In genomic region chrX:154600962-154601374, GRCh38 we compare ENCODE assay signal across 23 cellular contexts. TPM values are rescaled to one million over a fixed set of nuclear protein-coding genes. Genes with fewer than 3 reads are reported as not detected.
A peak's percentile ranks its signal among the peaks of the same experiment; 100 is the strongest.
DNase-seq lines count a peak whose midpoint lies in the region; ATAC-seq, FAIRE-seq and TF ChIP-seq lines count a peak whose summit lies in the region.
"Had no signal": no experiment of that assay in that cellular context is flagged by ENCODE, and none has a peak within 500 bp of the region (broad histone marks: within the 10 kb centered on the region; RNA-seq: fewer than 3 reads in every experiment).

No MANE protein-coding gene starts in this region.

- no peak overlapping the region for H3K9ac ChIP-seq in adipocyte (ENCODE audit: low read length)

- H3K4me3 Mint-ChIP-seq in natural killer cell treated with Interleukin-12 subunit alpha and Interleukin-12 subunit beta and Interleukin-15 and Interleukin-18, amount 100 ng/mL, for 72 hours = no peak overlapping the region
- no peak overlapping the region for H3K4me3 Mint-ChIP-seq in natural killer cell
- H3K4me3 Mint-ChIP-seq: activated CD4-positive, alpha-beta T cell treated with anti-CD3 and anti-CD28 coated beads, Interleukin-2, amount 10 ng/mL, durations not matched to agents 7 days and 5 days; activated naive CD4-positive, alpha-beta T cell treated with anti-CD3 and anti-CD28 coated beads, Interleukin-2, amount 50 U/mL, for 24 hours; stimulated activated naive B cell treated with anti-CD40 and anti-IgM and Interleukin-4, amounts not matched to agents 10 μg/mL and 1 μg/mL and 100 μg/mL, for 72 hours had no signal

- H3K4me1 ChIP-seq in adipocyte (ENCODE audit: control insufficient read depth, insufficient read depth, low read length) = peaks cover 15% of the 10 kb centered on the region
- H3K4me1 ChIP-seq: upper lobe of left lung had no signal

- intact Hi-C loops in natural killer cell (cut with micrococcal nuclease) = no loop called here

- TF ChIP-seq CTCF in natural killer cell (IDR thresholded peaks at IDR 0.05) = no peak

- ATAC-seq in natural killer cell treated with Interleukin-12 subunit alpha and Interleukin-12 subunit beta and Interleukin-15 and Interleukin-18, amount 100 ng/mL, for 72 hours = no peak
- no peak for ATAC-seq in natural killer cell
- ATAC-seq in GM18498 (IDR thresholded peaks at IDR 0.05; ENCODE audit: unreplicated experiment) = no peak
- ATAC-seq: stimulated activated naive B cell treated with anti-CD40 and anti-IgM and Interleukin-4, amounts not matched to agents 10 μg/mL and 1 μg/mL and 100 μg/mL, for 72 hours had no signal

- H3K27ac Mint-ChIP-seq in natural killer cell treated with Interleukin-12 subunit alpha and Interleukin-12 subunit beta and Interleukin-15 and Interleukin-18, amount 100 ng/mL, for 72 hours = no peak overlapping the region
- H3K27ac Mint-ChIP-seq in natural killer cell = no peak overlapping the region
- H3K27ac Mint-ChIP-seq: activated CD4-positive, alpha-beta T cell treated with anti-CD3 and anti-CD28 coated beads, Interleukin-2, amount 10 ng/mL, durations not matched to agents 7 days and 5 days; activated naive CD4-positive, alpha-beta T cell treated with anti-CD3 and anti-CD28 coated beads, Interleukin-2, amount 50 U/mL, for 24 hours; progenitor cell of endocrine pancreas; stimulated activated naive B cell treated with anti-CD40 and anti-IgM and Interleukin-4, amounts not matched to agents 10 μg/mL and 1 μg/mL and 100 μg/mL, for 72 hours had no signal

- no peak for FAIRE-seq in urothelium cell line (lab: Jason Lieb, UNC)
- FAIRE-seq: bronchial epithelial cell, K562 had no signal

- no peaks in the 10 kb centered on the region for H3K9me3 Mint-ChIP-seq in natural killer cell treated with Interleukin-12 subunit alpha and Interleukin-12 subunit beta and Interleukin-15 and Interleukin-18, amount 100 ng/mL, for 72 hours
- H3K9me3 Mint-ChIP-seq in natural killer cell = no peaks in the 10 kb centered on the region
- H3K9me3 Mint-ChIP-seq: activated CD4-positive, alpha-beta T cell treated with anti-CD3 and anti-CD28 coated beads, Interleukin-2, amount 10 ng/mL, durations not matched to agents 7 days and 5 days; activated naive CD4-positive, alpha-beta T cell treated with anti-CD3 and anti-CD28 coated beads, Interleukin-2, amount 50 U/mL, for 24 hours had no signal

- H3K36me3 ChIP-seq in adipocyte (ENCODE audit: control insufficient read depth, insufficient read depth, low read length, severe bottlenecking) = no peaks in the 10 kb centered on the region
- H3K36me3 ChIP-seq: SJSA1, upper lobe of left lung had no signal

- peaks cover 4% of the 10 kb centered on the region for H3K27me3 ChIP-seq in adipocyte (replicated peaks; ENCODE audit: control insufficient read depth, insufficient read depth, low read length)
- H3K27me3 ChIP-seq: SJSA1, upper lobe of left lung had no signal

- no peak overlapping the region for H3K4me3 ChIP-seq in adipocyte (ENCODE audit: low read length)
- H3K4me3 ChIP-seq: K562, SJSA1, upper lobe of left lung had no signal

- H3K4me1 Mint-ChIP-seq in natural killer cell treated with Interleukin-12 subunit alpha and Interleukin-12 subunit beta and Interleukin-15 and Interleukin-18, amount 100 ng/mL, for 72 hours (ENCODE audit: low read depth in 2 of 2) = peaks cover 3 to 5% of the 10 kb centered on the region in 2 donors
- H3K4me1 Mint-ChIP-seq in natural killer cell = peaks cover 11 to 18% of the 10 kb centered on the region in 2 donors
- H3K4me1 Mint-ChIP-seq: activated naive CD4-positive, alpha-beta T cell treated with anti-CD3 and anti-CD28 coated beads, Interleukin-2, amount 50 U/mL, for 24 hours; naive B cell; stimulated activated naive B cell treated with anti-CD40 and anti-IgM and Interleukin-4, amounts not matched to agents 10 μg/mL and 1 μg/mL and 100 μg/mL, for 72 hours had no signal

- H3K27me3 Mint-ChIP-seq in natural killer cell treated with Interleukin-12 subunit alpha and Interleukin-12 subunit beta and Interleukin-15 and Interleukin-18, amount 100 ng/mL, for 72 hours = peaks cover 0 to 2% of the 10 kb centered on the region in 2 donors
- H3K27me3 Mint-ChIP-seq in natural killer cell (ENCODE audit: low read depth in 2 of 2) = peaks cover 2 to 6% of the 10 kb centered on the region in 2 donors
- H3K27me3 Mint-ChIP-seq: progenitor cell of endocrine pancreas had no signal

- DNase-seq in natural killer cell treated with Interleukin-12 subunit alpha and Interleukin-12 subunit beta and Interleukin-15 and Interleukin-18, amount 100 ng/mL, for 72 hours (ENCODE audit: low spot score) = peak; percentile 22
- DNase-seq in natural killer cell = no peak
- DNase-seq in adipocyte (ENCODE audit: low read depth) = peak; percentile 3
- peak; percentile 61 for DNase-seq in iris pigment epithelial cell (ENCODE audit: low read depth)
- DNase-seq in urothelium cell line (ENCODE audit: low spot score) = peak; percentile 59
- no peak for DNase-seq in activated CD4-positive, CD25-positive, alpha-beta regulatory T cell treated with anti-CD3 and anti-CD28 coated beads, Interleukin-2, amount 50 U/mL, for 72 hours
- DNase-seq in NCI-H748 treated with DMSO at 0.1 percent for 48 hours (lab: John Stamatoyannopoulos, UW) = no peak
- DNase-seq: activated CD4-positive, alpha-beta T cell treated with anti-CD3 and anti-CD28 coated beads, Interleukin-2, amount 10 ng/mL, durations not matched to agents 7 days and 5 days; activated T-cell treated with anti-CD3 and anti-CD28 coated beads for 4 hours; effector CD8-positive, alpha-beta T cell; hypothalamus; naive B cell; NCI-H1417 treated with DMSO at 0.1 percent for 48 hours; stimulated activated CD4-positive, alpha-beta T cell treated with anti-CD3 and anti-CD28 coated beads, Interleukin-12 subunit alpha, Interleukin-12 subunit beta, amount 100 ng/mL, for 4 hours; stimulated activated naive B cell treated with anti-CD40 and anti-IgM and Interleukin-4, amounts not matched to agents 10 μg/mL and 1 μg/mL and 100 μg/mL, for 72 hours had no signal

- H3K36me3 Mint-ChIP-seq in natural killer cell treated with Interleukin-12 subunit alpha and Interleukin-12 subunit beta and Interleukin-15 and Interleukin-18, amount 100 ng/mL, for 72 hours = no peaks in the 10 kb centered on the region
- H3K36me3 Mint-ChIP-seq in natural killer cell = no peaks in the 10 kb centered on the region
- H3K36me3 Mint-ChIP-seq: activated naive CD4-positive, alpha-beta T cell treated with anti-CD3 and anti-CD28 coated beads, Interleukin-2, amount 50 U/mL, for 24 hours; naive B cell; stimulated activated naive B cell treated with anti-CD40 and anti-IgM and Interleukin-4, amounts not matched to agents 10 μg/mL and 1 μg/mL and 100 μg/mL, for 72 hours had no signal

- no peaks in the 10 kb centered on the region for H3K9me3 ChIP-seq in adipocyte (ENCODE audit: control insufficient read depth, low read length)
- H3K9me3 ChIP-seq: SJSA1, upper lobe of left lung had no signal

RNA-seq across cellular contexts. Expression of gene CTAG1A, which starts 16.0 kb away (rescaled TPM):
- total RNA-seq in natural killer cell treated with Interleukin-12 subunit alpha and Interleukin-12 subunit beta and Interleukin-15 and Interleukin-18, amount 100 ng/mL, for 72 hours = not detected
- total RNA-seq in natural killer cell = not detected
- total RNA-seq: activated CD4-positive, alpha-beta T cell treated with anti-CD3 and anti-CD28 coated beads, Interleukin-2, amount 10 ng/mL, durations not matched to agents 7 days and 5 days; bronchial epithelial cell; liver; progenitor cell of endocrine pancreas; SJSA1; upper lobe of left lung had no signal

RNA-seq across cellular contexts. Expression of gene CTAG1B, which starts 18.1 kb away (rescaled TPM):
- total RNA-seq in natural killer cell treated with Interleukin-12 subunit alpha and Interleukin-12 subunit beta and Interleukin-15 and Interleukin-18, amount 100 ng/mL, for 72 hours = not detected
- total RNA-seq in natural killer cell = not detected
- total RNA-seq: activated CD4-positive, alpha-beta T cell treated with anti-CD3 and anti-CD28 coated beads, Interleukin-2, amount 10 ng/mL, durations not matched to agents 7 days and 5 days; bronchial epithelial cell; K562; liver; progenitor cell of endocrine pancreas; SJSA1; upper lobe of left lung had no signal

RNA-seq across cellular contexts. Expression of gene CTAG2, which starts 52.4 kb away (rescaled TPM):
- not detected for total RNA-seq in natural killer cell treated with Interleukin-12 subunit alpha and Interleukin-12 subunit beta and Interleukin-15 and Interleukin-18, amount 100 ng/mL, for 72 hours
- total RNA-seq in natural killer cell = not detected
- total RNA-seq: activated CD4-positive, alpha-beta T cell treated with anti-CD3 and anti-CD28 coated beads, Interleukin-2, amount 10 ng/mL, durations not matched to agents 7 days and 5 days; bronchial epithelial cell; liver; progenitor cell of endocrine pancreas; SJSA1; upper lobe of left lung had no signal

RNA-seq across cellular contexts. Expression of gene IKBKG, which starts 53.5 kb away (rescaled TPM):
- 10 to 100 TPM; 55.6 to 61.1 TPM for total RNA-seq in natural killer cell treated with Interleukin-12 subunit alpha and Interleukin-12 subunit beta and Interleukin-15 and Interleukin-18, amount 100 ng/mL, for 72 hours
- total RNA-seq in natural killer cell = 10 to 100 TPM; 64.8 to 84.6 (median 84.1) TPM

RNA-seq across cellular contexts. Expression of gene G6PD, which starts 54.3 kb away (rescaled TPM):
- total RNA-seq in natural killer cell treated with Interleukin-12 subunit alpha and Interleukin-12 subunit beta and Interleukin-15 and Interleukin-18, amount 100 ng/mL, for 72 hours = 100 to 1,000 TPM; 115 to 227 TPM
- total RNA-seq in natural killer cell = 100 to 1,000 TPM; 184 to 220 (median 197) TPM

Comparison
In these comparisons a context has a peak if more than half of its experiments do, and no peak if none do; other contexts are left out.
1. DNase-seq: peak in natural killer cell treated with Interleukin-12 subunit alpha and Interleukin-12 subunit beta and Interleukin-15 and Interleukin-18, amount 100 ng/mL, for 72 hours (single experiment), adipocyte (single experiment), iris pigment epithelial cell (single experiment) and urothelium cell line (single experiment); none in natural killer cell (single experiment), activated CD4-positive, CD25-positive, alpha-beta regulatory T cell treated with anti-CD3 and anti-CD28 coated beads, Interleukin-2, amount 50 U/mL, for 72 hours (single experiment) and NCI-H748 treated with DMSO at 0.1 percent for 48 hours (single experiment).